1 cellular context compared by ENCODE assay signal in the genomic region with DNA sequence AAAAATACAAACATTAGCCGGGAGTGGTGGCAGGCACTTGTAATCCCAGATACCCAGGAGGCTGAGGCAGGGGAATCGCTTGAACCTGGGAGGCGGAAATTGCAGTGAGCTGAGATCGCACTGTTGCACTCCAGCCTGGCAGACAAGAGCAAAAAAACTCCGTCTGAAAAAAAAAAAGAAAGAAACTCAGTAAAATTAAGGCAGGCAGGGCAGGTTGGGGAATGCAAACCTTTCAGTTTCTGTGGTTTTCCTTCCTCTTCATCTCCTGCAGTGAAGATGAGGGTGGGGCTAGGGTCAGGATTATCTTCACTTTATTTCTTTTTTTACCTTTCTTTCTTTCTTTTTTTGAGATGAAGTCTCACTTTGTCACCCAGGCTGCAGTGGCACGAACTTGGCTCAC.
TF ChIP-seq lines count a peak whose summit lies in the region.

No MANE protein-coding gene starts in this region.

TF ChIP-seq in GM12878, 131 proteins besides CTCF, POLR2A, EP300 and RAD21:
- peak; percentile 33; the same call in 1 of the 2 replicates for TF ChIP-seq RUNX3 (IDR thresholded peaks at IDR 0.05; ENCODE audit: low read length)
- TF ChIP-seq CHD1 (IDR thresholded peaks at IDR 0.05; ENCODE audit: low read depth, low read length), result no peak
